Comparison of ENCODE assay signal across 19 cellular contexts in the genomic region with DNA sequence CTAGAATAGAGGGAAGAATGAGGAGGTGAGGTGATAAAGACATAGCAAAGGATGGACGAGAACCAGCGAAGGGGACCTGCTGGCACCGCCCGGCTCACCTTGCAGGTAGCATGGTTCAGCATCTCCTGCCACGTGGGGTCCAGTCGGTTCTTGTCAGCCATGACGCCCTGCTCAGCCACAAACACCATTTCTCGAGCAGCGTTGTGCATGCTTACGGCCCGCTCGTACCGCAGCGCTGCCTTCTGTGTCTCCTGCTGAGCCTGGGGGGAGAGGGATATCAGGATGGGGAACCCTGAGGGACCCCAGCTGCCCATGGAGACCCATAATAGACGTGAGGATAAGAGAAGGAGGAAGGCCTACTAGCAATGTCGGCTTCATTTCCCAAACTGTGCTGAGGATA. TPM values are rescaled to one million over a fixed set of nuclear protein-coding genes. Genes with fewer than 3 reads are reported as not detected.
A peak's percentile ranks its signal among the peaks of the same experiment; 100 is the strongest.
DNase-seq lines count a peak whose midpoint lies in the region; ATAC-seq, FAIRE-seq and TF ChIP-seq lines count a peak whose summit lies in the region.
"Had no signal": no experiment of that assay in that cellular context is flagged by ENCODE, and none has a peak within 500 bp of the region (broad histone marks: within the 10 kb centered on the region; RNA-seq: fewer than 3 reads in every experiment).

No MANE protein-coding gene starts in this region.

- no peak overlapping the region for H3K27ac Mint-ChIP-seq in activated CD8-positive, alpha-beta memory T cell treated with anti-CD3 and anti-CD28 coated beads, Interleukin-2, amount 10 ng/mL, durations not matched to agents 7 days and 5 days
- peak overlapping the region in 5 of 7 donors; percentile 6 to 38 (median 33) for H3K27ac Mint-ChIP-seq in CD14-positive monocyte

- H3K27me3 Mint-ChIP-seq in activated CD8-positive, alpha-beta memory T cell treated with anti-CD3 and anti-CD28 coated beads, Interleukin-2, amount 10 ng/mL, durations not matched to agents 7 days and 5 days: no peaks in the 10 kb centered on the region
- peaks cover 0 to 4% (median 0%) of the 10 kb centered on the region in 3 donors for H3K27me3 Mint-ChIP-seq in CD14-positive monocyte (ENCODE audit: low read depth in 3 of 3)

- in situ Hi-C loops in K562 (cut with MboI): no loop called here

- POLR2A ChIA-PET in K562 (lab: Yijun Ruan, JAX): interaction anchor here (0.5 to 1.1 kb wide), 3 partner anchors 10 to 64 kb away, joined by 3 to 4 read pairs (median 3); partner anchors contain the start of gene SH3BP5L

- TF ChIP-seq EP300 in K562 (IDR thresholded peaks at IDR 0.05; ENCODE audit: low read length): no peak

- TF ChIP-seq POLR2A in K562 (conservative IDR thresholded peaks at IDR 0.05) (no peak), spleen (IDR thresholded peaks at IDR 0.05) (no peak)

- intact Hi-C loops in CD14-positive monocyte (cut with micrococcal nuclease) (no loop called here), K562 (cut with micrococcal nuclease) (no loop called here), spleen (cut with DNase I; ENCODE audit: low total_unique reads) (no loop called here)

- no peak overlapping the region for H2AFZ ChIP-seq in K562 (ENCODE audit: low read depth, low read length)

- no peak overlapping the region for H3K4me2 ChIP-seq in K562 (ENCODE audit: insufficient read depth, low read length)
- H3K4me2 ChIP-seq: A549 had no signal

- BruUV-seq in K562 (replicated peaks; lab: Mats Ljungman, UMichigan): no TSS peak

- TF ChIP-seq CTCF in CD14-positive monocyte (IDR thresholded peaks at IDR 0.05) (no peak), K562 (IDR thresholded peaks at IDR 0.05 in 2 of 3, conservative IDR thresholded peaks at IDR 0.05 in 1 of 3; ENCODE audit: insufficient read depth in 2 of 3, low read depth in 1 of 3, low read length in 3 of 3) (no peak), spleen (IDR thresholded peaks at IDR 0.05 in 8 of 11, conservative IDR thresholded peaks at IDR 0.05 in 3 of 11) (no peak)

- TF ChIP-seq RAD21 in K562 (CRISPR knock-in tag; conservative IDR thresholded peaks at IDR 0.05 in 1 of 2, IDR thresholded peaks at IDR 0.05 in 1 of 2): no peak

- peak; percentile 28 for DNase-seq in activated CD8-positive, alpha-beta memory T cell treated with anti-CD3 and anti-CD28 coated beads, Interleukin-2, amount 10 ng/mL, durations not matched to agents 7 days and 5 days
- no peak for DNase-seq in activated CD8-positive, alpha-beta memory T cell treated with anti-CD3 and anti-CD28 coated beads, Interleukin-2, amount 50 U/mL, for 4 hours
- DNase-seq in CD14-positive monocyte (ENCODE audit: low spot score): no peak
- DNase-seq in K562 (ENCODE audit: extremely low read depth in 1 of 4, low spot score in 3 of 4): peak in 2 of 4 experiments; percentile 6 to 8
- peak; percentile 71 for DNase-seq in spleen
- no peak for DNase-seq in kidney tubule cell (ENCODE audit: low spot score)
- DNase-seq in C1 segment of cervical spinal cord (lab: John Stamatoyannopoulos, UW): no peak
- DNase-seq: DMS79 treated with DMSO at 0.1 percent for 48 hours, NCI-H1092 treated with DMSO at 0.1 percent for 48 hours, NCI-H146, NCI-H2081 treated with DMSO at 0.1 percent for 48 hours, NCI-H510A treated with DMSO at 0.1 percent for 48 hours, NCI-H774 had no signal

- H3K9me1 ChIP-seq in K562 (ENCODE audit: control insufficient read depth, insufficient read depth, low read length): no peaks in the 10 kb centered on the region

- H3K79me2 ChIP-seq in K562 (ENCODE audit: control insufficient read depth, insufficient read depth, low read length): peaks cover 4% of the 10 kb centered on the region; the same call in 1 of the 3 replicates

- H3K4me3 Mint-ChIP-seq in activated CD8-positive, alpha-beta memory T cell treated with anti-CD3 and anti-CD28 coated beads, Interleukin-2, amount 10 ng/mL, durations not matched to agents 7 days and 5 days: no peak overlapping the region
- H3K4me3 Mint-ChIP-seq in CD14-positive monocyte: no peak overlapping the region

- H3K4me3 ChIP-seq in K562 (no peak overlapping the region), spleen (no peak overlapping the region)
- H3K4me3 ChIP-seq: A549 had no signal

- peak overlapping the region in 1 of 2 experiments; percentile 55; a peak in 2 of 4 replicates for H3K9ac ChIP-seq in K562 (ENCODE audit: insufficient read depth in 1 of 2, low read depth in 2 of 2, low read length in 2 of 2)

- CTCF ChIA-PET in activated CD8-positive, alpha-beta memory T cell treated with anti-CD3 and anti-CD28 coated beads, Interleukin-2, amount 10 ng/mL, durations not matched to agents 7 days and 5 days (lab: Charles Lee): no interaction called here
- CTCF ChIA-PET in K562 (lab: Yijun Ruan, JAX; ENCODE audit: low intra/inter-chr PET ratio): interaction anchor here (0.8 kb wide), 1 partner anchor 411 kb away, joined by 3 read pairs; no protein-coding TSS in a partner anchor

- H3K9me3 ChIP-seq in K562 (replicated peaks; ENCODE audit: control insufficient read depth, insufficient read depth, low read depth, low read length) (no peaks in the 10 kb centered on the region), spleen (no peaks in the 10 kb centered on the region)
- H3K9me3 ChIP-seq: A549 had no signal

- H3K4me1 ChIP-seq in K562 (replicated peaks in 1 of 2; ENCODE audit: control insufficient read depth in 2 of 2, insufficient read depth in 2 of 2, low read length in 2 of 2): peaks cover 0 to 6% of the 10 kb centered on the region in 2 experiments; a peak in 2 of 5 replicates
- peaks cover 15 to 80% (median 50%) of the 10 kb centered on the region in 6 donors for H3K4me1 ChIP-seq in spleen

- H3K27ac ChIP-seq in K562 (ENCODE audit: extremely low read depth, low read depth, low read length) (no peak overlapping the region), spleen (no peak overlapping the region)
- H3K27ac ChIP-seq: A549 had no signal

- peaks cover 21% of the 10 kb centered on the region for H3K36me3 Mint-ChIP-seq in activated CD8-positive, alpha-beta memory T cell treated with anti-CD3 and anti-CD28 coated beads, Interleukin-2, amount 10 ng/mL, durations not matched to agents 7 days and 5 days
- H3K36me3 Mint-ChIP-seq in CD14-positive monocyte: peaks cover 68 to 75% of the 10 kb centered on the region in 2 donors

- H4K20me1 ChIP-seq in K562 (replicated peaks; ENCODE audit: control insufficient read depth, insufficient read depth, low read length): 0 out of 2 replicates have a peak, but pooled peaks cover 9% of the 10 kb centered on the region

- no peak for ATAC-seq in activated CD8-positive, alpha-beta memory T cell treated with anti-CD3 and anti-CD28 coated beads, Interleukin-2, amount 10 ng/mL, durations not matched to agents 7 days and 5 days
- ATAC-seq in K562: no peak
- ATAC-seq: A549, Right ventricle myocardium inferior had no signal

- peaks cover 63% of the 10 kb centered on the region for H3K36me3 ChIP-seq in K562 (ENCODE audit: control insufficient read depth, insufficient read depth, low read length)
- peaks cover 7 to 84% (median 59%) of the 10 kb centered on the region in 6 donors for H3K36me3 ChIP-seq in spleen

- WGBS in K562 (ENCODE audit: insufficient coverage, low coverage, missing lambda C conversion rate): 84% methylated on average over 16 of the region's 16 CpGs
- 90 to 96% (median 94%) methylated on average over 16 of the region's 16 CpGs for WGBS in spleen, 5 donors

- FAIRE-seq in K562 (lab: Jason Lieb, UNC): no peak
- FAIRE-seq: A549, H1, RCC 7860 had no signal

- H3K27me3 ChIP-seq in K562 (ENCODE audit: control insufficient read depth in 2 of 2, insufficient read depth in 2 of 2, low read length in 2 of 2): no peaks in the 10 kb centered on the region
- no peaks in the 10 kb centered on the region for H3K27me3 ChIP-seq in spleen (replicated peaks in 1 of 7)

- no peaks in the 10 kb centered on the region for H3K9me3 Mint-ChIP-seq in activated CD8-positive, alpha-beta memory T cell treated with anti-CD3 and anti-CD28 coated beads, Interleukin-2, amount 10 ng/mL, durations not matched to agents 7 days and 5 days (ENCODE audit: low read depth)
- H3K9me3 Mint-ChIP-seq in CD14-positive monocyte: no peaks in the 10 kb centered on the region

- peaks cover 22% of the 10 kb centered on the region for H3K4me1 Mint-ChIP-seq in activated CD8-positive, alpha-beta memory T cell treated with anti-CD3 and anti-CD28 coated beads, Interleukin-2, amount 10 ng/mL, durations not matched to agents 7 days and 5 days
- peaks cover 73% of the 10 kb centered on the region for H3K4me1 Mint-ChIP-seq in CD14-positive monocyte

RNA-seq across cellular contexts. Expression of gene SH3BP5L, which starts 11.4 kb away (rescaled TPM):
- 10 to 100 TPM; 27.4 to 27.9 TPM for total RNA-seq in activated CD8-positive, alpha-beta memory T cell treated with anti-CD3 and anti-CD28 coated beads, Interleukin-2, amount 10 ng/mL, durations not matched to agents 7 days and 5 days
- polyA plus RNA-seq in CD14-positive monocyte: 1 to 10 TPM; 4.0 to 4.3 TPM
- 51.2 and 69.6 TPM in 2 replicates for total RNA-seq in K562 (2011; cell fraction: chromatin; rRNA removed; ENCODE audit: low replicate concordance)
- 41.5 and 45.0 TPM in 2 replicates for total RNA-seq in K562 (2011; cell fraction: nucleolus; rRNA removed)
- total RNA-seq in K562 (2011; cell fraction: nucleoplasm; rRNA removed): 64.2 and 69.8 TPM in 2 replicates
- 22.0 and 22.5 TPM in 2 replicates for total RNA-seq in K562 (2014; rRNA removed)
- total RNA-seq in K562 (2014; rRNA removed; fragmentation: Illumina TruSeq; extraction: Trizol): 9.3 and 10.3 TPM in 2 replicates
- 15.4 and 15.8 TPM in 2 replicates for total RNA-seq in K562 (2015; rRNA removed; fragmentation: Illumina TruSeq; extraction: Trizol)
- total RNA-seq in K562 (2021): 21.2 and 26.5 TPM in 2 replicates
- polyA plus RNA-seq in K562 (2011; rRNA removed): 16.1 and 20.2 TPM in 2 replicates
- 23.0 and 29.3 TPM in 2 replicates for polyA plus RNA-seq in K562 (2011; cell fraction: cytosol; rRNA removed)
- polyA plus RNA-seq in K562 (2011; cell fraction: nucleus; rRNA removed): 59.0 and 59.2 TPM in 2 replicates
- polyA plus RNA-seq in K562 (2012): 15.5 and 18.3 TPM in 2 replicates
- 15.7 and 20.2 TPM in 2 replicates for polyA plus RNA-seq in K562 (2014; fragmentation: Illumina TruSeq; extraction: Trizol)
- 1 to 10 TPM; 1.9 to 2.7 TPM for polyA plus RNA-seq in K562 (2014; fragmentation: Nextera tagmentation; extraction: Ambion mirVana)
- 18.8 and 20.7 TPM in 2 replicates for polyA plus RNA-seq in K562 (2014; rRNA removed)
- 17.2 and 18.0 TPM in 2 replicates for polyA minus RNA-seq in K562 (2011; rRNA and poly(A)+ RNA removed)
- polyA minus RNA-seq in K562 (2011; cell fraction: cytosol; rRNA and poly(A)+ RNA removed): 9.8 and 10.9 TPM in 2 replicates
- 22.5 and 28.8 TPM in 2 replicates for polyA minus RNA-seq in K562 (2011; cell fraction: nucleus; rRNA and poly(A)+ RNA removed)
- 10 to 100 TPM; 29.1 to 43.3 (median 30.7) TPM for total RNA-seq in spleen
- polyA plus RNA-seq in spleen: 10 to 100 TPM; 10.1 to 23.1 (median 11.3) TPM

RNA-seq across cellular contexts. Expression of gene ZNF672, which starts 23.7 kb away (rescaled TPM):
- total RNA-seq in activated CD8-positive, alpha-beta memory T cell treated with anti-CD3 and anti-CD28 coated beads, Interleukin-2, amount 10 ng/mL, durations not matched to agents 7 days and 5 days: 10 to 100 TPM; 53.8 to 72.3 TPM
- 10 to 100 TPM; 23.4 to 23.9 TPM for polyA plus RNA-seq in CD14-positive monocyte
- total RNA-seq in K562 (2011; cell fraction: chromatin; rRNA removed; ENCODE audit: low replicate concordance): 34.4 and 79.5 TPM in 2 replicates
- 65.9 and 72.4 TPM in 2 replicates for total RNA-seq in K562 (2011; cell fraction: nucleolus; rRNA removed)
- total RNA-seq in K562 (2011; cell fraction: nucleoplasm; rRNA removed): 48.4 and 53.1 TPM in 2 replicates
- 40.0 and 54.3 TPM in 2 replicates for total RNA-seq in K562 (2014; rRNA removed)
- 11.9 and 12.3 TPM in 2 replicates for total RNA-seq in K562 (2014; rRNA removed; fragmentation: Illumina TruSeq; extraction: Trizol)
- total RNA-seq in K562 (2015; rRNA removed; fragmentation: Illumina TruSeq; extraction: Trizol): 18.7 and 18.9 TPM in 2 replicates
- total RNA-seq in K562 (2021): 57.9 and 61.2 TPM in 2 replicates
- 50.6 and 51.5 TPM in 2 replicates for polyA plus RNA-seq in K562 (2011; rRNA removed)
- polyA plus RNA-seq in K562 (2011; cell fraction: cytosol; rRNA removed): 71.7 and 126 TPM in 2 replicates
- 54.1 and 88.1 TPM in 2 replicates for polyA plus RNA-seq in K562 (2011; cell fraction: nucleus; rRNA removed)
- polyA plus RNA-seq in K562 (2012): 32.4 and 38.9 TPM in 2 replicates
- polyA plus RNA-seq in K562 (2014; fragmentation: Illumina TruSeq; extraction: Trizol): 20.3 and 24.1 TPM in 2 replicates
- polyA plus RNA-seq in K562 (2014; fragmentation: Nextera tagmentation; extraction: Ambion mirVana): 1 to 10 TPM; 1.9 to 3.1 TPM
- polyA plus RNA-seq in K562 (2014; rRNA removed): 39.9 and 40.8 TPM in 2 replicates
- polyA minus RNA-seq in K562 (2011; rRNA and poly(A)+ RNA removed): 34.0 and 51.2 TPM in 2 replicates
- 40.2 and 43.1 TPM in 2 replicates for polyA minus RNA-seq in K562 (2011; cell fraction: cytosol; rRNA and poly(A)+ RNA removed)
- polyA minus RNA-seq in K562 (2011; cell fraction: nucleus; rRNA and poly(A)+ RNA removed): 39.4 and 43.4 TPM in 2 replicates
- total RNA-seq in spleen: 10 to 100 TPM; 32.6 to 43.1 (median 41.3) TPM
- 10 to 100 TPM; 13.2 to 19.8 (median 16.6) TPM for polyA plus RNA-seq in spleen

RNA-seq across cellular contexts. Expression of gene ZNF692, which starts 44.5 kb away (rescaled TPM):
- total RNA-seq in activated CD8-positive, alpha-beta memory T cell treated with anti-CD3 and anti-CD28 coated beads, Interleukin-2, amount 10 ng/mL, durations not matched to agents 7 days and 5 days: 10 to 100 TPM; 70.5 to 74.9 TPM
- polyA plus RNA-seq in CD14-positive monocyte (1 to 10 TPM; 2.2 to 2.4 TPM), K562 (2011; rRNA removed) (84.9 and 129 TPM in 2 replicates), K562 (2014; fragmentation: Illumina TruSeq; extraction: Trizol) (59.9 and 69.6 TPM in 2 replicates), K562 (2014; fragmentation: Nextera tagmentation; extraction: Ambion mirVana) (10 to 100 TPM in 1 of 2 experiments, 1 to 10 TPM in 1; 8.4 to 10.5 TPM), K562 (2014; rRNA removed) (141 and 143 TPM in 2 replicates), spleen (100 to 1,000 TPM in 2 of 3 donors, 10 to 100 TPM in 1; 57.1 to 138 (median 125) TPM)
- total RNA-seq in K562 (2011; cell fraction: chromatin; rRNA removed; ENCODE audit: low replicate concordance): 236 and 421 TPM in 2 replicates
- total RNA-seq in K562 (2011; cell fraction: nucleolus; rRNA removed): 304 and 320 TPM in 2 replicates
- 263 and 277 TPM in 2 replicates for total RNA-seq in K562 (2011; cell fraction: nucleoplasm; rRNA removed)
- total RNA-seq in K562 (2014; rRNA removed) (55.9 and 63.3 TPM in 2 replicates), K562 (2014; rRNA removed; fragmentation: Illumina TruSeq; extraction: Trizol) (20.5 and 27.3 TPM in 2 replicates), K562 (2015; rRNA removed; fragmentation: Illumina TruSeq; extraction: Trizol) (40.1 and 43.3 TPM in 2 replicates), K562 (2021) (62.9 and 73.7 TPM in 2 replicates), spleen (10 to 100 TPM; 33.5 to 81.1 (median 45.9) TPM)
- polyA plus RNA-seq in K562 (2011; cell fraction: cytosol; rRNA removed): 100 and 109 TPM in 2 replicates
- 1,169 and 1,324 TPM in 2 replicates for polyA plus RNA-seq in K562 (2011; cell fraction: nucleus; rRNA removed)
- 58.7 and 101 TPM in 2 replicates for polyA plus RNA-seq in K562 (2012)
- polyA minus RNA-seq in K562 (2011; rRNA and poly(A)+ RNA removed): 26.6 and 29.0 TPM in 2 replicates
- 9.8 and 20.9 TPM in 2 replicates for polyA minus RNA-seq in K562 (2011; cell fraction: cytosol; rRNA and poly(A)+ RNA removed)
- polyA minus RNA-seq in K562 (2011; cell fraction: nucleus; rRNA and poly(A)+ RNA removed): 114 and 127 TPM in 2 replicates

RNA-seq across cellular contexts. Expression of gene LYPD8, which starts 58.8 kb away (rescaled TPM):
- not detected for total RNA-seq in activated CD8-positive, alpha-beta memory T cell treated with anti-CD3 and anti-CD28 coated beads, Interleukin-2, amount 10 ng/mL, durations not matched to agents 7 days and 5 days
- polyA plus RNA-seq in CD14-positive monocyte: not detected
- total RNA-seq in K562 (2011; cell fraction: chromatin; rRNA removed; ENCODE audit: low replicate concordance): 1.2 and 1.5 TPM in 2 replicates
- total RNA-seq in K562 (2011; cell fraction: nucleolus; rRNA removed): 1.0 and 1.2 TPM in 2 replicates
- total RNA-seq in K562 (2011; cell fraction: nucleoplasm; rRNA removed): 1.4 and 2.1 TPM in 2 replicates
- total RNA-seq in K562 (2014; rRNA removed): 0.50 and 0.98 TPM in 2 replicates
- 0.86 and 1.3 TPM in 2 replicates for total RNA-seq in K562 (2014; rRNA removed; fragmentation: Illumina TruSeq; extraction: Trizol)
- total RNA-seq in K562 (2015; rRNA removed; fragmentation: Illumina TruSeq; extraction: Trizol): 1.8 and 2.0 TPM in 2 replicates
- 0.87 and 1.0 TPM in 2 replicates for total RNA-seq in K562 (2021)
- 0.42 and 0.71 TPM in 2 replicates for polyA plus RNA-seq in K562 (2011; rRNA removed)
- 0.38 and 0.54 TPM in 2 replicates for polyA plus RNA-seq in K562 (2011; cell fraction: cytosol; rRNA removed)
- polyA plus RNA-seq in K562 (2011; cell fraction: nucleus; rRNA removed): 0.20 and 0.42 TPM in 2 replicates
- polyA plus RNA-seq in K562 (2012): 1.1 and 1.8 TPM in 2 replicates
- polyA plus RNA-seq in K562 (2014; fragmentation: Illumina TruSeq; extraction: Trizol): 1.1 and 1.4 TPM in 2 replicates
- polyA plus RNA-seq in K562 (2014; fragmentation: Nextera tagmentation; extraction: Ambion mirVana): 1 to 10 TPM; 1.3 to 2.1 TPM
- polyA plus RNA-seq in K562 (2014; rRNA removed): 0.71 and 1.4 TPM in 2 replicates
- polyA minus RNA-seq in K562 (2011; rRNA and poly(A)+ RNA removed): 0.87 and 1.3 TPM in 2 replicates
- polyA minus RNA-seq in K562 (2011; cell fraction: cytosol; rRNA and poly(A)+ RNA removed): 0.67 TPM in 1 of 2 replicates, not detected in the other
- polyA minus RNA-seq in K562 (2011; cell fraction: nucleus; rRNA and poly(A)+ RNA removed): 0.40 and 0.78 TPM in 2 replicates
- total RNA-seq in spleen: under 1 TPM in 2 of 7 donors, not detected in 5; 0.37 to 0.54 TPM
- polyA plus RNA-seq in spleen: under 1 TPM; 0.09 to 0.17 (median 0.16) TPM
- total RNA-seq: H1, OCI-LY7, Right ventricle myocardium inferior had no signal
- polyA plus RNA-seq: BJ, H1 had no signal

Comparison
In these comparisons a context has a peak if more than half of its experiments do, and no peak if none do; other contexts are left out.
1. DNase-seq: peak in activated CD8-positive, alpha-beta memory T cell treated with anti-CD3 and anti-CD28 coated beads, Interleukin-2, amount 10 ng/mL, durations not matched to agents 7 days and 5 days (single experiment) and spleen (single experiment); none in activated CD8-positive, alpha-beta memory T cell treated with anti-CD3 and anti-CD28 coated beads, Interleukin-2, amount 50 U/mL, for 4 hours (single experiment), CD14-positive monocyte (single experiment), kidney tubule cell (single experiment) and C1 segment of cervical spinal cord (0 of 14).